In genomic region chr12:11756022-11756421, GRCh38 we compare ENCODE assay signal across 12 cellular contexts.
A peak's percentile ranks its signal among the peaks of the same experiment; 100 is the strongest.
DNase-seq lines count a peak whose midpoint lies in the region; ATAC-seq, FAIRE-seq and TF ChIP-seq lines count a peak whose summit lies in the region.
"Had no signal": no experiment of that assay in that cellular context is flagged by ENCODE, and none has a peak within 500 bp of the region (broad histone marks: within the 10 kb centered on the region; RNA-seq: fewer than 3 reads in every experiment).

No MANE protein-coding gene starts in this region.

- H3F3A ChIP-seq in neural progenitor cell (ENCODE audit: low read depth) = peaks cover 23% of the 10 kb centered on the region

- H3K27ac Mint-ChIP-seq in neural progenitor cell = peak overlapping the region; percentile 31

- peaks cover 14% of the 10 kb centered on the region for H3K36me3 Mint-ChIP-seq in neural progenitor cell

- H3K27ac ChIP-seq in esophagus muscularis mucosa (replicated peaks in 1 of 4) = peak overlapping the region; percentile 88 to 94 (median 92)
- H3K27ac ChIP-seq in neural progenitor cell = no peak overlapping the region
- H3K27ac ChIP-seq in aorta (ENCODE audit: low read depth in 1 of 2, low read length in 2 of 2) = peak overlapping the region; percentile 64 to 84

- ATAC-seq in Right ventricle myocardium inferior (peak; percentile 80), aorta (ENCODE audit: low FRiP score) (no peak), HG02798 (IDR thresholded peaks at IDR 0.05; ENCODE audit: poor library complexity, unreplicated experiment) (no peak)
- ATAC-seq: activated naive CD4-positive, alpha-beta T cell treated with anti-CD3 and anti-CD28 coated beads, Interleukin-2, amount 50 U/mL, for 72 hours had no signal

- no peak for TF ChIP-seq EP300 in esophagus muscularis mucosa (IDR thresholded peaks at IDR 0.05)

- no peak overlapping the region for H3K4me3 Mint-ChIP-seq in neural progenitor cell

- H3K79me2 ChIP-seq in neural progenitor cell (ENCODE audit: low read depth) = no peaks in the 10 kb centered on the region

- peaks cover 0 to 3% (median 0%) of the 10 kb centered on the region in 4 donors for H3K36me3 ChIP-seq in esophagus muscularis mucosa
- H3K36me3 ChIP-seq in neural progenitor cell = no peaks in the 10 kb centered on the region
- H3K36me3 ChIP-seq in aorta (ENCODE audit: control insufficient read depth in 1 of 2, insufficient read depth in 2 of 2, low read length in 1 of 2) = no peaks in the 10 kb centered on the region

- H3K9me3 ChIP-seq in esophagus muscularis mucosa = no peaks in the 10 kb centered on the region
- no peaks in the 10 kb centered on the region for H3K9me3 ChIP-seq in neural progenitor cell (ENCODE audit: low read depth)
- no peaks in the 10 kb centered on the region for H3K9me3 ChIP-seq in aorta (ENCODE audit: control insufficient read depth, low read length)

- no peak for TF ChIP-seq POLR2A in esophagus muscularis mucosa (IDR thresholded peaks at IDR 0.05; ENCODE audit: low read depth)

- H3K4me1 Mint-ChIP-seq in neural progenitor cell = peaks cover 32% of the 10 kb centered on the region

- no peak overlapping the region for H3K9ac ChIP-seq in neural progenitor cell

- no peaks in the 10 kb centered on the region for H3K27me3 Mint-ChIP-seq in neural progenitor cell (ENCODE audit: insufficient read depth, low read depth)

- H3K4me2 ChIP-seq in neural progenitor cell = no peak overlapping the region

- TF ChIP-seq CTCF in esophagus muscularis mucosa (IDR thresholded peaks at IDR 0.05) (no peak), neural progenitor cell (IDR thresholded peaks at IDR 0.05) (no peak)

- no peak for FAIRE-seq in urothelium cell line (lab: Jason Lieb, UNC)

- intact Hi-C loops in Right ventricle myocardium inferior (cut with DNase I) = loop anchor here (2.0 to 5.0 kb wide), 3 partner anchors 39 to 106 kb away; no protein-coding TSS in a partner anchor
- intact Hi-C loops in cardiac septum (cut with DNase I) = loop anchor here (5.0 kb wide), 1 partner anchor 104 kb away; no protein-coding TSS in a partner anchor
- intact Hi-C loops in esophagus muscularis mucosa (cut with DNase I) = no loop called here
- intact Hi-C loops in aorta (cut with DNase I) = no loop called here

- no peak overlapping the region for H2AFZ ChIP-seq in neural progenitor cell (replicated peaks)

- H3K27me3 ChIP-seq in esophagus muscularis mucosa (no peaks in the 10 kb centered on the region), neural progenitor cell (no peaks in the 10 kb centered on the region), aorta (ENCODE audit: control insufficient read depth in 1 of 2, insufficient read depth in 2 of 2, low read length in 1 of 2) (no peaks in the 10 kb centered on the region)

- DNase-seq in Right ventricle myocardium inferior (ENCODE audit: missing footprints) (no peak), cardiac septum (ENCODE audit: low spot score) (no peak), esophagus muscularis mucosa (ENCODE audit: extremely low spot score) (no peak), neural progenitor cell (ENCODE audit: low spot score) (no peak), aorta (no peak), urothelium cell line (ENCODE audit: low spot score) (no peak), NCI-H1436 (lab: John Stamatoyannopoulos, UW) (no peak)
- DNase-seq: ACHN, cortex of kidney, NCI-H1417 treated with DMSO at 0.1 percent for 48 hours had no signal

- 36% methylated on average over 2 of the region's 2 CpGs for WGBS in esophagus muscularis mucosa
- WGBS in aorta, 2 donors = 9 to 11% methylated on average over 2 of the region's 2 CpGs

- no peaks in the 10 kb centered on the region for H4K20me1 ChIP-seq in neural progenitor cell (ENCODE audit: low read depth)

- H3K4me1 ChIP-seq in esophagus muscularis mucosa (peaks cover 61 to 85% (median 83%) of the 10 kb centered on the region in 4 donors), neural progenitor cell (peaks cover 47% of the 10 kb centered on the region), aorta (ENCODE audit: control insufficient read depth in 1 of 2, insufficient read depth in 2 of 2, low read length in 2 of 2) (peaks cover 9 to 33% of the 10 kb centered on the region in 2 donors)

- peak overlapping the region in 3 of 4 donors; percentile 1 to 17 (median 9) for H3K4me3 ChIP-seq in esophagus muscularis mucosa
- no peak overlapping the region for H3K4me3 ChIP-seq in neural progenitor cell
- no peak overlapping the region for H3K4me3 ChIP-seq in aorta (ENCODE audit: low read length in 2 of 2)

- no peaks in the 10 kb centered on the region for H3K9me3 Mint-ChIP-seq in neural progenitor cell
- H3K9me3 Mint-ChIP-seq: activated naive CD4-positive, alpha-beta T cell treated with anti-CD3 and anti-CD28 coated beads, Interleukin-2, amount 50 U/mL, for 72 hours had no signal

Comparison
In these comparisons a context has a peak if more than half of its experiments do, and no peak if none do; other contexts are left out.
1. H3K4me3 ChIP-seq: peak in esophagus muscularis mucosa (3 of 4); none in neural progenitor cell (single experiment) and aorta (0 of 2).
2. intact Hi-C loops: an anchor here in Right ventricle myocardium inferior (2.0 to 5.0 kb wide) and cardiac septum (5.0 kb wide); none called in esophagus muscularis mucosa and aorta.